ENCODE assay signal across 8 cellular contexts in the genomic region with DNA sequence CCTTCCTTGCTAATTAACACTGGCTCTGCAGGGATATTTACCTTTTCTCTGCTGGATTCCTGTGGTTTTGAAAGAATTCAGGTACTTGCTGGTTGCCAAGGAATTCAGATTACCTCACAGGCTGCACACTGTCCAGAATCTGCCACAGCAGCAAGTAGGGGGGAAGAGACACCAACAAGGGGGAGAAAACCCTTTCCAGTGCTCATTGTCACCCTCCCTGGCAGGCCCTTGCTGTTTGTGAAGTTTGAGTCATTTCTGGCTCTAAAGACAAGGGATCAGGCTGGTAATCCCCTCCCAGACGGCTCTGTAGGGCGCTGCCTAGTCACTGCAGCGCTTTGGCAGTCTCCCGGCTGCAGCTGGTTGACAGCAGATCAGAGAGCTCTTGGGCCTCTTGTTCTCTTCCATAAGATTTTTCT. TPM values are rescaled to one million over a fixed set of nuclear protein-coding genes. Genes with fewer than 3 reads are reported as not detected.
DNase-seq lines count a peak whose midpoint lies in the region; ATAC-seq, FAIRE-seq and TF ChIP-seq lines count a peak whose summit lies in the region.

No MANE protein-coding gene starts in this region.

- peak overlapping the region; percentile 59 for H3K9ac ChIP-seq in HepG2 (ENCODE audit: insufficient read depth, low read depth, low read length)

- POLR2A ChIA-PET in HepG2 (lab: Yijun Ruan, JAX) = interaction anchor here (0.7 to 1.0 kb wide), 3 partner anchors 18 to 945 kb away, joined by 3 read pairs; no protein-coding TSS in a partner anchor

- H3K27ac ChIP-seq in coronary artery (peak overlapping the region; percentile 62 to 85), HepG2 (ENCODE audit: extremely low read length, insufficient read depth, low read length) (peak overlapping the region; percentile 70), tibial nerve (peak overlapping the region; percentile 24 to 77 (median 61))

- H3K27me3 ChIP-seq in MG63 (no peaks in the 10 kb centered on the region), HepG2 (ENCODE audit: control insufficient read depth in 1 of 2, insufficient read depth in 2 of 2, low read length in 2 of 2) (no peaks in the 10 kb centered on the region), tibial nerve (no peaks in the 10 kb centered on the region)

- peak; percentile 93 for DNase-seq in MG63
- DNase-seq in coronary artery (ENCODE audit: low spot score) = no peak
- peak; percentile 96 for DNase-seq in HepG2 (ENCODE audit: low spot score)
- no peak for DNase-seq in tibial nerve (ENCODE audit: low spot score in 2 of 2)
- DNase-seq in stimulated activated CD4-positive, alpha-beta T cell treated with anti-CD3 and anti-CD28 coated beads, Interleukin-4, amount 100 ng/mL, for 1 hour = no peak
- no peak for DNase-seq in stimulated activated CD4-positive, alpha-beta T cell treated with anti-CD3 and anti-CD28 coated beads, Interleukin-4, amount 100 ng/mL, for 4 hours

- BruUV-seq in HepG2 (replicated peaks; lab: Mats Ljungman, UMichigan) = no TSS peak

- TF ChIP-seq POLR2A in HepG2 (IDR thresholded peaks at IDR 0.05; ENCODE audit: insufficient read depth in 1 of 2, low read depth in 2 of 2, low read length in 2 of 2) (peak in 1 of 2 experiments; percentile 54; a peak in 1 of 4 replicates), tibial nerve (IDR thresholded peaks at IDR 0.05) (no peak)

- 10% methylated on average over 2 of the region's 4 CpGs for WGBS in HepG2 (ENCODE audit: low lambda C conversion rate)
- 38 to 48% methylated on average over 4 of the region's 4 CpGs for WGBS in tibial nerve, 2 donors

- H3K79me2 ChIP-seq in HepG2 (ENCODE audit: insufficient read depth, low read length) = no peaks in the 10 kb centered on the region

- H4K20me1 ChIP-seq in HepG2 (ENCODE audit: insufficient read depth, low read length) = no peaks in the 10 kb centered on the region

- no peak overlapping the region for H2AFZ ChIP-seq in HepG2 (ENCODE audit: low read length)

- CTCF ChIA-PET in HepG2 (lab: Yijun Ruan, JAX; ENCODE audit: low intra/inter-chr PET ratio, low total read pairs) = interaction anchor here (1.4 kb wide), 1 partner anchor 268 kb away, joined by 4 read pairs; no protein-coding TSS in a partner anchor

- TF ChIP-seq CTCF in coronary artery (IDR thresholded peaks at IDR 0.05) (no peak), HepG2 (CRISPR knock-in tag; IDR thresholded peaks at IDR 0.05) (no peak), tibial nerve (IDR thresholded peaks at IDR 0.05) (no peak)

- no peak for TF ChIP-seq RAD21 in HepG2 (CRISPR knock-in tag; IDR thresholded peaks at IDR 0.05)

- H3K4me2 ChIP-seq in HepG2 (ENCODE audit: low read depth, low read length) = peak overlapping the region; percentile 66

- TF ChIP-seq EP300 in HepG2 (IDR thresholded peaks at IDR 0.05; ENCODE audit: low read depth in 2 of 2, low read length in 2 of 2) = peak in 1 of 2 experiments; percentile 70; a peak in 2 of 4 replicates
- peak; percentile 55; the same call in 1 of the 2 replicates for TF ChIP-seq EP300 in HepG2 (CRISPR knock-in tag; IDR thresholded peaks at IDR 0.05; ENCODE audit: borderline replicate concordance)
- TF ChIP-seq EP300 in tibial nerve (IDR thresholded peaks at IDR 0.05) = peak in 1 of 2 donors; percentile 17

- FAIRE-seq in HepG2 (lab: Jason Lieb, UNC) = peak; percentile 83

- ATAC-seq in GM18511 (IDR thresholded peaks at IDR 0.05; ENCODE audit: unreplicated experiment) (peak; percentile 63), HepG2 (peak; percentile 98), GM18858 (IDR thresholded peaks at IDR 0.05; ENCODE audit: unreplicated experiment) (no peak)

- intact Hi-C loops in HepG2 (cut with micrococcal nuclease; ENCODE audit: unreplicated experiment) = loop anchor here (1.0 to 10.0 kb wide), 4 partner anchors 80 to 270 kb away; no protein-coding TSS in a partner anchor

- in situ Hi-C loops in HepG2 (cut with HindIII; ENCODE audit: extremely low pct_ligation_motif_present, low pct_unique_long_range_greater_than_20kb) = loop anchor here (5.0 to 25.0 kb wide), 2 partner anchors 270 to 675 kb away; partner anchors contain the start of genes ESRRB and TGFB3

- peaks cover 25% of the 10 kb centered on the region for H3K4me1 ChIP-seq in HepG2 (ENCODE audit: insufficient read depth, low read length)
- H3K4me1 ChIP-seq in tibial nerve = peaks cover 0 to 35% (median 10%) of the 10 kb centered on the region in 4 donors

- H3K9me3 ChIP-seq in MG63 (no peaks in the 10 kb centered on the region), HepG2 (ENCODE audit: low read length) (no peaks in the 10 kb centered on the region), tibial nerve (no peaks in the 10 kb centered on the region)

- no peaks in the 10 kb centered on the region; the same call in 1 of the 2 replicates for H3K36me3 ChIP-seq in MG63
- H3K36me3 ChIP-seq in HepG2 (replicated peaks in 1 of 2; ENCODE audit: control insufficient read depth in 1 of 2, insufficient read depth in 2 of 2, low read length in 2 of 2) = peaks cover 0 to 2% of the 10 kb centered on the region in 2 experiments; a peak in 1 of 5 replicates
- H3K36me3 ChIP-seq in tibial nerve = peaks cover 0 to 9% (median 0%) of the 10 kb centered on the region in 3 donors

- H3K4me3 ChIP-seq in MG63 (no peak overlapping the region), coronary artery (no peak overlapping the region), HepG2 (replicated peaks in 1 of 3; ENCODE audit: insufficient read depth in 1 of 3, low read depth in 2 of 3, low read length in 3 of 3) (peak overlapping the region in 1 of 3 experiments; percentile 30; a peak in 2 of 6 replicates), tibial nerve (no peak overlapping the region)

RNA-seq across cellular contexts. Expression of gene TTLL5, which starts 50.8 kb away (rescaled TPM):
- total RNA-seq in MG63 (2014; rRNA removed; shearing (Covaris generic); ENCODE audit: low replicate concordance) = 11.3 and 12.9 TPM in 2 replicates
- 18.8 and 22.0 TPM in 2 replicates for total RNA-seq in HepG2 (2016; rRNA removed; fragmentation: Illumina TruSeq; extraction: Trizol)
- 11.0 and 13.0 TPM in 2 replicates for total RNA-seq in HepG2 (2016; cell fraction: cytosol; rRNA removed; fragmentation: Illumina TruSeq; extraction: Trizol; ENCODE audit: low read depth)
- total RNA-seq in HepG2 (2016; cell fraction: insoluble cytoplasmic fraction; rRNA removed; fragmentation: Illumina TruSeq; extraction: Trizol) = 18.4 and 19.9 TPM in 2 replicates
- 15.7 and 19.1 TPM in 2 replicates for total RNA-seq in HepG2 (2016; cell fraction: membrane; rRNA removed; fragmentation: Illumina TruSeq; extraction: Trizol)
- 48.7 and 50.9 TPM in 2 replicates for total RNA-seq in HepG2 (2016; cell fraction: nucleus; rRNA removed; fragmentation: Illumina TruSeq; extraction: Trizol)
- 9.5 and 11.8 TPM in 2 replicates for polyA plus RNA-seq in HepG2 (2011; rRNA removed)
- 7.3 and 8.3 TPM in 2 replicates for polyA plus RNA-seq in HepG2 (2011; cell fraction: cytosol; rRNA removed)
- 11.3 and 11.7 TPM in 2 replicates for polyA plus RNA-seq in HepG2 (2011; cell fraction: nucleus; rRNA removed)
- polyA plus RNA-seq in HepG2 (2012) = 10.1 and 11.0 TPM in 2 replicates
- polyA plus RNA-seq in HepG2 (2016; cell fraction: cytosol; fragmentation: Illumina TruSeq; extraction: Trizol; ENCODE audit: low read depth) = 5.1 and 5.9 TPM in 2 replicates
- polyA plus RNA-seq in HepG2 (2016; cell fraction: insoluble cytoplasmic fraction; fragmentation: Illumina TruSeq; extraction: Trizol; ENCODE audit: low read depth) = 23.6 and 26.9 TPM in 2 replicates
- 15.3 and 15.6 TPM in 2 replicates for polyA plus RNA-seq in HepG2 (2016; cell fraction: membrane; fragmentation: Illumina TruSeq; extraction: Trizol; ENCODE audit: low read depth)
- polyA plus RNA-seq in HepG2 (2016; cell fraction: nucleus; fragmentation: Illumina TruSeq; extraction: Trizol; ENCODE audit: insufficient read depth, low read depth) = 18.3 and 22.1 TPM in 2 replicates
- polyA minus RNA-seq in HepG2 (2011; rRNA and poly(A)+ RNA removed; ENCODE audit: low replicate concordance) = 29.7 and 74.9 TPM in 2 replicates
- polyA minus RNA-seq in HepG2 (2011; cell fraction: cytosol; rRNA and poly(A)+ RNA removed) = 13.5 and 18.4 TPM in 2 replicates
- polyA minus RNA-seq in HepG2 (2011; cell fraction: nucleus; rRNA and poly(A)+ RNA removed) = 88.6 and 109 TPM in 2 replicates
- 10 to 100 TPM; 36.3 to 61.8 (median 36.7) TPM for total RNA-seq in tibial nerve

RNA-seq across cellular contexts. Expression of gene ERG28, which starts 51.1 kb away (rescaled TPM):
- 3.4 and 7.3 TPM in 2 replicates for total RNA-seq in MG63 (2014; rRNA removed; shearing (Covaris generic); ENCODE audit: low replicate concordance)
- total RNA-seq in HepG2 (2016; rRNA removed; fragmentation: Illumina TruSeq; extraction: Trizol) (21.5 and 27.3 TPM in 2 replicates), tibial nerve (1 to 10 TPM; 4.5 to 7.6 (median 5.1) TPM)
- 16.0 and 22.3 TPM in 2 replicates for total RNA-seq in HepG2 (2016; cell fraction: cytosol; rRNA removed; fragmentation: Illumina TruSeq; extraction: Trizol; ENCODE audit: low read depth)
- 21.0 and 26.7 TPM in 2 replicates for total RNA-seq in HepG2 (2016; cell fraction: insoluble cytoplasmic fraction; rRNA removed; fragmentation: Illumina TruSeq; extraction: Trizol)
- 22.9 and 30.8 TPM in 2 replicates for total RNA-seq in HepG2 (2016; cell fraction: membrane; rRNA removed; fragmentation: Illumina TruSeq; extraction: Trizol)
- 20.8 and 22.6 TPM in 2 replicates for total RNA-seq in HepG2 (2016; cell fraction: nucleus; rRNA removed; fragmentation: Illumina TruSeq; extraction: Trizol)
- 32.3 and 34.7 TPM in 2 replicates for polyA plus RNA-seq in HepG2 (2011; rRNA removed)
- 26.1 and 37.7 TPM in 2 replicates for polyA plus RNA-seq in HepG2 (2011; cell fraction: cytosol; rRNA removed)
- 5.1 and 9.0 TPM in 2 replicates for polyA plus RNA-seq in HepG2 (2011; cell fraction: nucleus; rRNA removed)
- polyA plus RNA-seq in HepG2 (2012) = 25.0 and 31.3 TPM in 2 replicates
- 30.9 and 48.9 TPM in 2 replicates for polyA plus RNA-seq in HepG2 (2016; cell fraction: cytosol; fragmentation: Illumina TruSeq; extraction: Trizol; ENCODE audit: low read depth)
- 45.2 and 45.6 TPM in 2 replicates for polyA plus RNA-seq in HepG2 (2016; cell fraction: insoluble cytoplasmic fraction; fragmentation: Illumina TruSeq; extraction: Trizol; ENCODE audit: low read depth)
- polyA plus RNA-seq in HepG2 (2016; cell fraction: membrane; fragmentation: Illumina TruSeq; extraction: Trizol; ENCODE audit: low read depth) = 42.1 and 53.5 TPM in 2 replicates
- 59.5 and 64.5 TPM in 2 replicates for polyA plus RNA-seq in HepG2 (2016; cell fraction: nucleus; fragmentation: Illumina TruSeq; extraction: Trizol; ENCODE audit: insufficient read depth, low read depth)
- polyA minus RNA-seq in HepG2 (2011; rRNA and poly(A)+ RNA removed; ENCODE audit: low replicate concordance) = 20.1 and 27.6 TPM in 2 replicates
- 7.5 and 9.6 TPM in 2 replicates for polyA minus RNA-seq in HepG2 (2011; cell fraction: cytosol; rRNA and poly(A)+ RNA removed)
- 7.2 and 9.6 TPM in 2 replicates for polyA minus RNA-seq in HepG2 (2011; cell fraction: nucleus; rRNA and poly(A)+ RNA removed)

Comparison
In these comparisons a context has a peak if more than half of its experiments do, and no peak if none do; other contexts are left out.
1. DNase-seq: peak in MG63 (single experiment) and HepG2 (single experiment); none in coronary artery (single experiment), tibial nerve (0 of 2), stimulated activated CD4-positive, alpha-beta T cell treated with anti-CD3 and anti-CD28 coated beads, Interleukin-4, amount 100 ng/mL, for 1 hour (single experiment) and stimulated activated CD4-positive, alpha-beta T cell treated with anti-CD3 and anti-CD28 coated beads, Interleukin-4, amount 100 ng/mL, for 4 hours (0 of 2).
2. Peak in every context shown above with its lines, with median percentiles within 50 percentile points of each other: H3K27ac ChIP-seq.